In the genomic region with DNA sequence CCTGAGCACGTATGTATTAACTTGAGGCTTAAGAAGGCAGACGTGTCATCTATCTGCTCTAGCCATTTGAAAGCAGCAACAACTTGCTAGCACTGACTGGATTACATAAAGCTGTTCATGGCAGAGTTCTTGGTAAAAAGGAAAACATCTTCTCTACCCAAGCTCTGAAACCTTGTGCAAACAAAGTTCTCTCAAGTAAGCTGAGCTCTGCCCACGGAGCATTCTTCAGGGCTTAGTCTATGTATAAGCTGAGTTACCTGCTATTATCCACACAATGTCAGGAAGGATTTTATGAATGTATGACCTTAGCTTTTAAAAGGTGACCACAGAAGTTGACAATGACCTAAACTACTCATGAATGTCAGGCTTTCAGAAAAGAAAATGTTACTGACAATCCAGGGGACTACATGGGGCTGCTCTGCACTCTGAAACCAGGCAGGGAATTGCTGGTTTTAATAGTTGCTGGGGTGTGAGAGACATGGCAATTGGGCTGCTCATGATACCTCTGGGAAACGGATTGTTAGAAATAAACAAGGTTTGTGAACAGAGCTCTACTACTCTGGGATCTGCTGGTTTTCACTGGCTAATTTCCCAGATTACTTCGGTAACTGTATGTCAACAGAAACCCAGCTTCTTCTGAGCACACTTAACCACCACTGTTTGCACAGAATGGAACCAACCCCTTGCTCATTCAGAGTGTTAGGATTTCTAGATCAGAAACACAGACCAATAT, we compare ENCODE assay signal across 12 cellular contexts. TPM values are rescaled to one million over a fixed set of nuclear protein-coding genes. Genes with fewer than 3 reads are reported as not detected.
A peak's percentile ranks its signal among the peaks of the same experiment; 100 is the strongest.
DNase-seq lines count a peak whose midpoint lies in the region; ATAC-seq and TF ChIP-seq lines count a peak whose summit lies in the region.
"Had no signal": no experiment of that assay in that cellular context is flagged by ENCODE, and none has a peak within 500 bp of the region (broad histone marks: within the 10 kb centered on the region; RNA-seq: fewer than 3 reads in every experiment).

No MANE protein-coding gene starts in this region.

- H2AFZ ChIP-seq in mammary epithelial cell (ENCODE audit: low read depth, low read length) = peak overlapping the region; percentile 48

- H3K4me1 Mint-ChIP-seq in activated CD8-positive, alpha-beta memory T cell treated with anti-CD3 and anti-CD28 coated beads, Interleukin-2, amount 10 ng/mL, durations not matched to agents 7 days and 5 days = no peaks in the 10 kb centered on the region
- H3K4me1 Mint-ChIP-seq: immature natural killer cell had no signal

- H3K27me3 ChIP-seq in cardiac muscle cell (no peaks in the 10 kb centered on the region), right atrium auricular region (no peaks in the 10 kb centered on the region), mammary epithelial cell (ENCODE audit: insufficient read depth, low read length) (no peaks in the 10 kb centered on the region), lung (ENCODE audit: control insufficient read depth, insufficient read depth) (no peaks in the 10 kb centered on the region), aorta (ENCODE audit: control insufficient read depth in 1 of 2, insufficient read depth in 2 of 2, low read length in 1 of 2) (no peaks in the 10 kb centered on the region)

- H3K9me3 Mint-ChIP-seq in activated CD8-positive, alpha-beta memory T cell treated with anti-CD3 and anti-CD28 coated beads, Interleukin-2, amount 10 ng/mL, durations not matched to agents 7 days and 5 days (ENCODE audit: low read depth) = no peaks in the 10 kb centered on the region
- H3K9me3 Mint-ChIP-seq: H9 had no signal

- H4K20me1 ChIP-seq in mammary epithelial cell (ENCODE audit: insufficient read depth, low read length) = no peaks in the 10 kb centered on the region

- 75% methylated on average over 5 of the region's 5 CpGs for WGBS in mammary epithelial cell (ENCODE audit: low coverage, missing lambda C conversion rate)
- 63 to 69% methylated on average over 5 of the region's 5 CpGs for WGBS in lung, 2 donors
- 4 to 7% methylated on average over 5 of the region's 5 CpGs for WGBS in aorta, 2 donors

- no peaks in the 10 kb centered on the region for H3K36me3 ChIP-seq in cardiac muscle cell
- no peaks in the 10 kb centered on the region for H3K36me3 ChIP-seq in right atrium auricular region
- H3K36me3 ChIP-seq in mammary epithelial cell (ENCODE audit: insufficient read depth, low read length) = no peaks in the 10 kb centered on the region
- no peaks in the 10 kb centered on the region for H3K36me3 ChIP-seq in lung (ENCODE audit: control insufficient read depth in 2 of 2, insufficient read depth in 2 of 2, low read length in 2 of 2)
- H3K36me3 ChIP-seq in aorta (ENCODE audit: control insufficient read depth in 1 of 2, insufficient read depth in 2 of 2, low read length in 1 of 2) = no peaks in the 10 kb centered on the region

- H3K36me3 Mint-ChIP-seq in activated CD8-positive, alpha-beta memory T cell treated with anti-CD3 and anti-CD28 coated beads, Interleukin-2, amount 10 ng/mL, durations not matched to agents 7 days and 5 days = no peaks in the 10 kb centered on the region
- H3K36me3 Mint-ChIP-seq: immature natural killer cell had no signal

- no peaks in the 10 kb centered on the region for H3K79me2 ChIP-seq in mammary epithelial cell (ENCODE audit: insufficient read depth, low read length)

- H3K27ac Mint-ChIP-seq in activated CD8-positive, alpha-beta memory T cell treated with anti-CD3 and anti-CD28 coated beads, Interleukin-2, amount 10 ng/mL, durations not matched to agents 7 days and 5 days = no peak overlapping the region
- H3K27ac Mint-ChIP-seq: H9, immature natural killer cell had no signal

- no peaks in the 10 kb centered on the region for H3K9me3 ChIP-seq in cardiac muscle cell (ENCODE audit: low read depth)
- H3K9me3 ChIP-seq in right atrium auricular region = no peaks in the 10 kb centered on the region
- no peaks in the 10 kb centered on the region for H3K9me3 ChIP-seq in mammary epithelial cell (replicated peaks; ENCODE audit: insufficient read depth, low read length)
- H3K9me3 ChIP-seq in lung (ENCODE audit: control insufficient read depth in 2 of 2, insufficient read depth in 1 of 2, low read length in 1 of 2) = no peaks in the 10 kb centered on the region
- H3K9me3 ChIP-seq in aorta (ENCODE audit: control insufficient read depth, low read length) = no peaks in the 10 kb centered on the region

- CTCF ChIA-PET in mammary epithelial cell (lab: Charles Lee; ENCODE audit: low non-redundant PET) = no interaction called here
- CTCF ChIA-PET in activated CD8-positive, alpha-beta memory T cell treated with anti-CD3 and anti-CD28 coated beads, Interleukin-2, amount 10 ng/mL, durations not matched to agents 7 days and 5 days (lab: Charles Lee) = no interaction called here

- H3K4me3 Mint-ChIP-seq in activated CD8-positive, alpha-beta memory T cell treated with anti-CD3 and anti-CD28 coated beads, Interleukin-2, amount 10 ng/mL, durations not matched to agents 7 days and 5 days = no peak overlapping the region
- H3K4me3 Mint-ChIP-seq: H9, immature natural killer cell had no signal

- peaks cover 15% of the 10 kb centered on the region for H3K27me3 Mint-ChIP-seq in activated CD8-positive, alpha-beta memory T cell treated with anti-CD3 and anti-CD28 coated beads, Interleukin-2, amount 10 ng/mL, durations not matched to agents 7 days and 5 days

- in situ Hi-C loops in mammary epithelial cell (cut with MboI; ENCODE audit: low sequenced_read_pairs in 2 of 2) = no loop called here

- no peak overlapping the region for H3K9ac ChIP-seq in mammary epithelial cell (ENCODE audit: insufficient read depth, low read length)

- H3K4me3 ChIP-seq in cardiac muscle cell (no peak overlapping the region), right atrium auricular region (no peak overlapping the region), mammary epithelial cell (replicated peaks in 1 of 3; ENCODE audit: insufficient read depth in 1 of 3, low read depth in 2 of 3, low read length in 3 of 3) (no peak overlapping the region), lung (no peak overlapping the region), aorta (ENCODE audit: low read length in 2 of 2) (peak overlapping the region in 1 of 2 donors; percentile 10)

- dilution Hi-C loops in mammary epithelial cell (cut with HindIII; ENCODE audit: low sequenced_read_pairs) = loop anchor here (25.0 kb wide), 1 partner anchor 239 kb away; no protein-coding TSS in a partner anchor

- TF ChIP-seq CTCF in cardiac muscle cell (IDR thresholded peaks at IDR 0.05; ENCODE audit: low read depth, low read length) = no peak
- TF ChIP-seq CTCF in right atrium auricular region (IDR thresholded peaks at IDR 0.05) = no peak
- TF ChIP-seq CTCF in mammary epithelial cell (conservative IDR thresholded peaks at IDR 0.05 in 1 of 2, IDR thresholded peaks at IDR 0.05 in 1 of 2; ENCODE audit: extremely low read depth in 1 of 2, insufficient read depth in 1 of 2, low read depth in 1 of 2, low read length in 2 of 2) = no peak
- TF ChIP-seq CTCF in lung (IDR thresholded peaks at IDR 0.05; ENCODE audit: control extremely low read depth, extremely low read depth) = no peak

- H3K4me2 ChIP-seq in mammary epithelial cell (ENCODE audit: insufficient read depth, low read depth, low read length) = peak overlapping the region; percentile 29

- H3K4me1 ChIP-seq in cardiac muscle cell (ENCODE audit: low read depth) = peaks cover 55% of the 10 kb centered on the region
- peaks cover 0 to 21% of the 10 kb centered on the region in 2 donors for H3K4me1 ChIP-seq in right atrium auricular region
- peaks cover 36% of the 10 kb centered on the region for H3K4me1 ChIP-seq in mammary epithelial cell (ENCODE audit: insufficient read depth, low read length)
- peaks cover 8 to 11% of the 10 kb centered on the region in 2 donors for H3K4me1 ChIP-seq in lung (ENCODE audit: control insufficient read depth in 2 of 2, insufficient read depth in 2 of 2, low read length in 2 of 2)
- peaks cover 12 to 22% of the 10 kb centered on the region in 2 donors for H3K4me1 ChIP-seq in aorta (ENCODE audit: control insufficient read depth in 1 of 2, insufficient read depth in 2 of 2, low read length in 2 of 2)

- DNase-seq in cardiac muscle cell (ENCODE audit: low read depth in 1 of 2, low spot score in 1 of 2) = no peak
- DNase-seq in right atrium auricular region (ENCODE audit: low spot score) = no peak
- peak; percentile 72 for DNase-seq in mammary epithelial cell
- DNase-seq in lung (ENCODE audit: low spot score) = no peak
- DNase-seq in aorta = no peak
- no peak for DNase-seq in DMS79 (lab: John Stamatoyannopoulos, UW)
- no peak for DNase-seq in D341Med (ENCODE audit: low spot score)
- no peak for DNase-seq in activated CD8-positive, alpha-beta memory T cell treated with anti-CD3 and anti-CD28 coated beads, Interleukin-2, amount 10 ng/mL, durations not matched to agents 7 days and 5 days
- DNase-seq: activated naive CD4-positive, alpha-beta T cell; H9; immature natural killer cell; NCI-H1105 treated with DMSO at 0.1 percent for 48 hours had no signal

- peak; percentile 76 for ATAC-seq in lung (ENCODE audit: insufficient read depth, low FRiP score)
- ATAC-seq in aorta (ENCODE audit: low FRiP score) = peak; percentile 62
- ATAC-seq in activated CD8-positive, alpha-beta memory T cell treated with anti-CD3 and anti-CD28 coated beads, Interleukin-2, amount 10 ng/mL, durations not matched to agents 7 days and 5 days = no peak

- peak overlapping the region; percentile 34 for H3K27ac ChIP-seq in cardiac muscle cell
- no peak overlapping the region for H3K27ac ChIP-seq in right atrium auricular region
- no peak overlapping the region for H3K27ac ChIP-seq in mammary epithelial cell (ENCODE audit: insufficient read depth, low read depth, low read length)
- H3K27ac ChIP-seq in lung (ENCODE audit: low read depth in 1 of 2, low read length in 1 of 2) = peak overlapping the region in 1 of 2 donors; percentile 82
- H3K27ac ChIP-seq in aorta (ENCODE audit: low read depth in 1 of 2, low read length in 2 of 2) = peak overlapping the region; percentile 67 to 79

- no TSS peak for BruUV-seq in mammary epithelial cell (replicated peaks; lab: Mats Ljungman, UMichigan)

- intact Hi-C loops in mammary epithelial cell (cut with micrococcal nuclease) = no loop called here
- intact Hi-C loops in aorta (cut with DNase I) = no loop called here

RNA-seq across cellular contexts. Expression of a gene that starts 29.6 kb away (rescaled TPM):
- total RNA-seq in cardiac muscle cell (23.3 and 31.2 TPM in 2 replicates), right atrium auricular region (100 to 1,000 TPM in 1 of 2 donors, 10 to 100 TPM in 1; 41.8 to 156 TPM), mammary epithelial cell (100 to 1,000 TPM in 1 of 2 donors, 10 to 100 TPM in 1; 59.7 to 164 TPM), lung (100 to 1,000 TPM in 1 of 2 donors, 10 to 100 TPM in 1; 75.6 to 116 TPM), aorta (1,000 to 10,000 TPM in 1 of 2 donors, 100 to 1,000 TPM in 1; 354 to 2,327 TPM)
- polyA plus RNA-seq in cardiac muscle cell (82.5 and 93.0 TPM in 2 replicates), mammary epithelial cell (83.8 TPM), lung (100 to 1,000 TPM in 1 of 2 donors, 10 to 100 TPM in 1; 99.7 to 210 TPM), aorta (100 to 1,000 TPM in 1 of 2 donors, 10 to 100 TPM in 1; 56.5 to 949 TPM)
- 130 TPM for polyA minus RNA-seq in mammary epithelial cell
- total RNA-seq in activated CD8-positive, alpha-beta memory T cell treated with anti-CD3 and anti-CD28 coated beads, Interleukin-2, amount 10 ng/mL, durations not matched to agents 7 days and 5 days = not detected
- polyA plus RNA-seq: immature natural killer cell had no signal

Comparison
In these comparisons a context has a peak if more than half of its experiments do, and no peak if none do; other contexts are left out.
1. H3K27ac ChIP-seq: peak in cardiac muscle cell (single experiment) and aorta (2 of 2); none in right atrium auricular region (0 of 2) and mammary epithelial cell (single experiment).
2. RNA of a gene that starts 29.6 kb away (total RNA-seq): 354 to 2,327 TPM in aorta, 59.7 to 164 TPM in mammary epithelial cell, 41.8 to 156 TPM in right atrium auricular region, 75.6 to 116 TPM in lung and 23.3 to 31.2 TPM in cardiac muscle cell; not detected in activated CD8-positive, alpha-beta memory T cell treated with anti-CD3 and anti-CD28 coated beads, Interleukin-2, amount 10 ng/mL, durations not matched to agents 7 days and 5 days; every median in the first group is over 10 times any median in the second.